ENCODE assay signal across 23 cellular contexts in genomic region chr12:60281522-60281921, GRCh38.
DNase-seq lines count a peak whose midpoint lies in the region; ATAC-seq, FAIRE-seq and TF ChIP-seq lines count a peak whose summit lies in the region.
"Had no signal": no experiment of that assay in that cellular context is flagged by ENCODE, and none has a peak within 500 bp of the region (broad histone marks: within the 10 kb centered on the region; RNA-seq: fewer than 3 reads in every experiment).

No MANE protein-coding gene starts in this region.

- H3K4me1 ChIP-seq in kidney (ENCODE audit: control insufficient read depth in 1 of 2, insufficient read depth in 1 of 2, low read depth in 1 of 2, low read length in 2 of 2) (no peaks in the 10 kb centered on the region), upper lobe of right lung (no peaks in the 10 kb centered on the region)
- H3K4me1 ChIP-seq: BE2C; BLaER1 treated with 17β-estradiol and CSF1 and Interleukin-3, amounts not matched to agents 10 nM and 100 nM; HAP-1 had no signal

- H3K27ac ChIP-seq in kidney (ENCODE audit: low read depth in 2 of 2, low read length in 2 of 2) (no peak overlapping the region), upper lobe of right lung (no peak overlapping the region)
- H3K27ac ChIP-seq: A549; BLaER1 treated with 17β-estradiol and CSF1 and Interleukin-3, amounts not matched to agents 10 nM and 100 nM had no signal

- H3K4me3 ChIP-seq in kidney (ENCODE audit: low read length in 2 of 2): no peak overlapping the region
- H3K4me3 ChIP-seq in upper lobe of right lung: no peak overlapping the region
- H3K4me3 ChIP-seq: A549; BLaER1 treated with 17β-estradiol and CSF1 and Interleukin-3, amounts not matched to agents 10 nM and 100 nM; GM23338; HAP-1 had no signal

- FAIRE-seq in kidney (lab: Jason Lieb, UNC): no peak
- FAIRE-seq: A549, D721Med, GM12891, GM18507, H54 had no signal

- TF ChIP-seq CTCF in kidney (IDR thresholded peaks at IDR 0.05; ENCODE audit: borderline replicate concordance, extremely low read depth, insufficient read depth) (no peak), upper lobe of right lung (IDR thresholded peaks at IDR 0.05) (no peak)

- no peaks in the 10 kb centered on the region for H3K27me3 ChIP-seq in upper lobe of right lung
- H3K27me3 ChIP-seq: BE2C; BLaER1 treated with 17β-estradiol and CSF1 and Interleukin-3, amounts not matched to agents 10 nM and 100 nM had no signal

- DNase-seq in cardiac septum (ENCODE audit: low spot score) (peak; percentile 46), left cardiac atrium (no peak), kidney (peak; percentile 40), upper lobe of right lung (no peak), HCEC 1CT (no peak), NCI-H748 (lab: John Stamatoyannopoulos, UW; ENCODE audit: unreplicated experiment) (no peak)
- DNase-seq: 8988T; ACHN; AML-193; BE2C; CD4-positive, alpha-beta T cell; CD8-positive, alpha-beta memory T cell; DMS 273 treated with DMSO at 0.1 percent for 48 hours; DMS79 treated with DMSO at 0.1 percent for 48 hours; GF-D8 had no signal

- H3K9ac ChIP-seq in kidney (ENCODE audit: low read length in 2 of 2): no peak overlapping the region
- H3K9ac ChIP-seq: BLaER1 treated with 17β-estradiol and CSF1 and Interleukin-3, amounts not matched to agents 10 nM and 100 nM had no signal

- ATAC-seq in left cardiac atrium (no peak), upper lobe of right lung (peak; percentile 34)
- ATAC-seq: A549, GM23338 had no signal

- intact Hi-C loops in cardiac septum (cut with DNase I): no loop called here
- intact Hi-C loops in left cardiac atrium (cut with DNase I): no loop called here
- intact Hi-C loops in kidney (cut with DNase I): no loop called here
- intact Hi-C loops in upper lobe of right lung (cut with DNase I): no loop called here

- no peaks in the 10 kb centered on the region for H3K9me3 ChIP-seq in kidney (ENCODE audit: control insufficient read depth in 1 of 2, low read length in 2 of 2)
- no peaks in the 10 kb centered on the region for H3K9me3 ChIP-seq in upper lobe of right lung
- H3K9me3 ChIP-seq: A549, BE2C, HAP-1 had no signal

- H3K36me3 ChIP-seq in kidney (ENCODE audit: control insufficient read depth in 1 of 2, insufficient read depth in 2 of 2, low read length in 2 of 2): no peaks in the 10 kb centered on the region
- no peaks in the 10 kb centered on the region for H3K36me3 ChIP-seq in upper lobe of right lung
- H3K36me3 ChIP-seq: BE2C; BLaER1 treated with 17β-estradiol and CSF1 and Interleukin-3, amounts not matched to agents 10 nM and 100 nM; HAP-1 had no signal

Comparison
In these comparisons a context has a peak if more than half of its experiments do, and no peak if none do; other contexts are left out.
1. DNase-seq: peak in cardiac septum (single experiment) and kidney (single experiment); none in left cardiac atrium (single experiment), upper lobe of right lung (single experiment), HCEC 1CT (single experiment) and NCI-H748 (single experiment).